In genomic region chr5:43620944-43621505, GRCh38 we compare ENCODE assay signal across 22 cellular contexts.
"Had no signal": no experiment of that assay in that cellular context is flagged by ENCODE, and none has a peak within 500 bp of the region (broad histone marks: within the 10 kb centered on the region; RNA-seq: fewer than 3 reads in every experiment).

No MANE protein-coding gene starts in this region.

- H3K27ac ChIP-seq: VCaP had no signal

- ATAC-seq: activated CD4-positive, CD25-positive, alpha-beta regulatory T cell treated with anti-CD3 and anti-CD28 coated beads, Interleukin-2, amount 50 U/mL, for 24 hours; activated T-helper 17 cell treated with anti-CD3 and anti-CD28 coated beads, Interleukin-2, amount 50 U/mL, for 72 hours; T-cell had no signal

- H3K27me3 Mint-ChIP-seq: activated naive CD8-positive, alpha-beta T cell treated with anti-CD3 and anti-CD28 coated beads, Interleukin-2, amount 10 ng/mL, durations not matched to agents 7 days and 5 days; activated T-cell treated with anti-CD3 and anti-CD28 coated beads, Interleukin-2, amount 50 U/mL, for 24 hours; activated T-helper 17 cell treated with anti-CD3 and anti-CD28 coated beads, Interleukin-2, amount 50 U/mL, for 72 hours; naive B cell; T-cell had no signal

- DNase-seq: activated CD4-positive, alpha-beta T cell treated with anti-CD3 and anti-CD28 coated beads, Interleukin-2, amount 50 U/mL, for 1 hour; activated CD8-positive, alpha-beta memory T cell treated with anti-CD3 and anti-CD28 coated beads for 24 hours; activated CD8-positive, alpha-beta memory T cell treated with anti-CD3 and anti-CD28 coated beads, Interleukin-2, amount 50 U/mL, for 4 hours; activated naive CD4-positive, alpha-beta T cell; activated naive CD8-positive, alpha-beta T cell treated with anti-CD3 and anti-CD28 coated beads, Interleukin-2, amount 10 ng/mL, durations not matched to agents 7 days and 5 days; activated T-cell treated with anti-CD3 and anti-CD28 coated beads, Interleukin-2, amount 50 U/mL, for 24 hours; amniotic stem cell; cerebellar nuclear complex; cortex of kidney; hippocampal formation; naive B cell; nucleus accumbens; posterior cingulate gyrus; retina; stimulated activated CD4-positive, alpha-beta T cell treated with anti-CD3 and anti-CD28 coated beads, Interleukin-2, amount 100 ng/mL, for 48 hours; stimulated activated CD8-positive, alpha-beta memory T cell treated with anti-CD3 and anti-CD28 coated beads, Interleukin-4, amount 100 ng/mL, for 48 hours; stimulated activated naive CD4-positive, alpha-beta T cell; T-cell had no signal

- H3K9me3 Mint-ChIP-seq: activated naive CD8-positive, alpha-beta T cell treated with anti-CD3 and anti-CD28 coated beads, Interleukin-2, amount 10 ng/mL, durations not matched to agents 7 days and 5 days; activated T-cell treated with anti-CD3 and anti-CD28 coated beads, Interleukin-2, amount 50 U/mL, for 24 hours; activated T-helper 17 cell treated with anti-CD3 and anti-CD28 coated beads, Interleukin-2, amount 50 U/mL, for 72 hours; naive B cell; T-cell; T-helper 2 cell treated with Interferon-gamma antibody and Interleukin-4, amounts not matched to agents 5 μg/mL and 100 μg/mL, for 36 hours had no signal

- H3K4me3 Mint-ChIP-seq: activated naive CD8-positive, alpha-beta T cell treated with anti-CD3 and anti-CD28 coated beads, Interleukin-2, amount 10 ng/mL, durations not matched to agents 7 days and 5 days; activated T-cell treated with anti-CD3 and anti-CD28 coated beads, Interleukin-2, amount 50 U/mL, for 24 hours; activated T-helper 17 cell treated with anti-CD3 and anti-CD28 coated beads, Interleukin-2, amount 50 U/mL, for 72 hours; naive B cell; T-cell; T-helper 2 cell treated with Interferon-gamma antibody and Interleukin-4, amounts not matched to agents 5 μg/mL and 100 μg/mL, for 36 hours had no signal

- H3K27ac Mint-ChIP-seq: activated naive CD8-positive, alpha-beta T cell treated with anti-CD3 and anti-CD28 coated beads, Interleukin-2, amount 10 ng/mL, durations not matched to agents 7 days and 5 days; activated T-helper 17 cell treated with anti-CD3 and anti-CD28 coated beads, Interleukin-2, amount 50 U/mL, for 72 hours; T-cell; T-helper 2 cell treated with Interferon-gamma antibody and Interleukin-4, amounts not matched to agents 5 μg/mL and 100 μg/mL, for 36 hours had no signal
